ENCODE assay signal across 1 cellular context in the genomic region with DNA sequence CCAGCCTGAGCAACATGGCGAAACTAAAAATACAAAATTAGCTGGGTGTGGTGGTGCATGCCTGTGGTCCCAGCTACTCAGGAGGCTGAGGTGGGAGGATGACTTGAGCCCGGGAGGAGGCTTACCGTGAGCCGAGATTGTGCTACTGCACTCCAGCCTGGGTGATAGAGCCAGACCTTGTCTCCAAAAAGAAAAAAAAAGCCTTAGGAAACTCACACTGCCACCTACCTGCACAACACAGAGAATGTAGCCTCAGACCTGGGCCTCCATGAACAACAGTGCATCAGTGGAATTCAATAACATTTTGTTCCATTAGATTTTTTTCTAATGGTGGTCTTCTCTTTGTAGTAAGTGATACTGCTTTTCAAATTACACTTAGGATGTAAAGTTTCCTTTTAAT.
TF ChIP-seq lines count a peak whose summit lies in the region.

No MANE protein-coding gene starts in this region.

TF ChIP-seq in GM23338, 12 proteins besides CTCF, POLR2A, EP300 and RAD21 (continued from another document):
- TF ChIP-seq NANOG (IDR thresholded peaks at IDR 0.05; ENCODE audit: borderline replicate concordance) (no peak), STAT1 (IDR thresholded peaks at IDR 0.05; ENCODE audit: unreplicated experiment) (no peak), ZNF331 (CRISPR knock-in tag; IDR thresholded peaks at IDR 0.05; ENCODE audit: low read depth) (no peak), EZH2phosphoT487 (IDR thresholded peaks at IDR 0.05; ENCODE audit: unreplicated experiment) (no peak), ZNF114 (CRISPR knock-in tag; IDR thresholded peaks at IDR 0.05) (no peak), CREB1 (CRISPR knock-in tag; IDR thresholded peaks at IDR 0.05; ENCODE audit: low read depth) (no peak), POLR2AphosphoS5 (IDR thresholded peaks at IDR 0.05; ENCODE audit: low read depth) (no peak), JUNB (IDR thresholded peaks at IDR 0.05; ENCODE audit: unreplicated experiment) (no peak), EZH2 (IDR thresholded peaks at IDR 0.05; ENCODE audit: low read depth, unreplicated experiment) (no peak)
- TF ChIP-seq, protein P1, sequence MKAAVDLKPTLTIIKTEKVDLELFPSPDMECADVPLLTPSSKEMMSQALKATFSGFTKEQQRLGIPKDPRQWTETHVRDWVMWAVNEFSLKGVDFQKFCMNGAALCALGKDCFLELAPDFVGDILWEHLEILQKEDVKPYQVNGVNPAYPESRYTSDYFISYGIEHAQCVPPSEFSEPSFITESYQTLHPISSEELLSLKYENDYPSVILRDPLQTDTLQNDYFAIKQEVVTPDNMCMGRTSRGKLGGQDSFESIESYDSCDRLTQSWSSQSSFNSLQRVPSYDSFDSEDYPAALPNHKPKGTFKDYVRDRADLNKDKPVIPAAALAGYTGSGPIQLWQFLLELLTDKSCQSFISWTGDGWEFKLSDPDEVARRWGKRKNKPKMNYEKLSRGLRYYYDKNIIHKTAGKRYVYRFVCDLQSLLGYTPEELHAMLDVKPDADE (IDR thresholded peaks at IDR 0.05) = no peak
- TF ChIP-seq, protein P2, sequence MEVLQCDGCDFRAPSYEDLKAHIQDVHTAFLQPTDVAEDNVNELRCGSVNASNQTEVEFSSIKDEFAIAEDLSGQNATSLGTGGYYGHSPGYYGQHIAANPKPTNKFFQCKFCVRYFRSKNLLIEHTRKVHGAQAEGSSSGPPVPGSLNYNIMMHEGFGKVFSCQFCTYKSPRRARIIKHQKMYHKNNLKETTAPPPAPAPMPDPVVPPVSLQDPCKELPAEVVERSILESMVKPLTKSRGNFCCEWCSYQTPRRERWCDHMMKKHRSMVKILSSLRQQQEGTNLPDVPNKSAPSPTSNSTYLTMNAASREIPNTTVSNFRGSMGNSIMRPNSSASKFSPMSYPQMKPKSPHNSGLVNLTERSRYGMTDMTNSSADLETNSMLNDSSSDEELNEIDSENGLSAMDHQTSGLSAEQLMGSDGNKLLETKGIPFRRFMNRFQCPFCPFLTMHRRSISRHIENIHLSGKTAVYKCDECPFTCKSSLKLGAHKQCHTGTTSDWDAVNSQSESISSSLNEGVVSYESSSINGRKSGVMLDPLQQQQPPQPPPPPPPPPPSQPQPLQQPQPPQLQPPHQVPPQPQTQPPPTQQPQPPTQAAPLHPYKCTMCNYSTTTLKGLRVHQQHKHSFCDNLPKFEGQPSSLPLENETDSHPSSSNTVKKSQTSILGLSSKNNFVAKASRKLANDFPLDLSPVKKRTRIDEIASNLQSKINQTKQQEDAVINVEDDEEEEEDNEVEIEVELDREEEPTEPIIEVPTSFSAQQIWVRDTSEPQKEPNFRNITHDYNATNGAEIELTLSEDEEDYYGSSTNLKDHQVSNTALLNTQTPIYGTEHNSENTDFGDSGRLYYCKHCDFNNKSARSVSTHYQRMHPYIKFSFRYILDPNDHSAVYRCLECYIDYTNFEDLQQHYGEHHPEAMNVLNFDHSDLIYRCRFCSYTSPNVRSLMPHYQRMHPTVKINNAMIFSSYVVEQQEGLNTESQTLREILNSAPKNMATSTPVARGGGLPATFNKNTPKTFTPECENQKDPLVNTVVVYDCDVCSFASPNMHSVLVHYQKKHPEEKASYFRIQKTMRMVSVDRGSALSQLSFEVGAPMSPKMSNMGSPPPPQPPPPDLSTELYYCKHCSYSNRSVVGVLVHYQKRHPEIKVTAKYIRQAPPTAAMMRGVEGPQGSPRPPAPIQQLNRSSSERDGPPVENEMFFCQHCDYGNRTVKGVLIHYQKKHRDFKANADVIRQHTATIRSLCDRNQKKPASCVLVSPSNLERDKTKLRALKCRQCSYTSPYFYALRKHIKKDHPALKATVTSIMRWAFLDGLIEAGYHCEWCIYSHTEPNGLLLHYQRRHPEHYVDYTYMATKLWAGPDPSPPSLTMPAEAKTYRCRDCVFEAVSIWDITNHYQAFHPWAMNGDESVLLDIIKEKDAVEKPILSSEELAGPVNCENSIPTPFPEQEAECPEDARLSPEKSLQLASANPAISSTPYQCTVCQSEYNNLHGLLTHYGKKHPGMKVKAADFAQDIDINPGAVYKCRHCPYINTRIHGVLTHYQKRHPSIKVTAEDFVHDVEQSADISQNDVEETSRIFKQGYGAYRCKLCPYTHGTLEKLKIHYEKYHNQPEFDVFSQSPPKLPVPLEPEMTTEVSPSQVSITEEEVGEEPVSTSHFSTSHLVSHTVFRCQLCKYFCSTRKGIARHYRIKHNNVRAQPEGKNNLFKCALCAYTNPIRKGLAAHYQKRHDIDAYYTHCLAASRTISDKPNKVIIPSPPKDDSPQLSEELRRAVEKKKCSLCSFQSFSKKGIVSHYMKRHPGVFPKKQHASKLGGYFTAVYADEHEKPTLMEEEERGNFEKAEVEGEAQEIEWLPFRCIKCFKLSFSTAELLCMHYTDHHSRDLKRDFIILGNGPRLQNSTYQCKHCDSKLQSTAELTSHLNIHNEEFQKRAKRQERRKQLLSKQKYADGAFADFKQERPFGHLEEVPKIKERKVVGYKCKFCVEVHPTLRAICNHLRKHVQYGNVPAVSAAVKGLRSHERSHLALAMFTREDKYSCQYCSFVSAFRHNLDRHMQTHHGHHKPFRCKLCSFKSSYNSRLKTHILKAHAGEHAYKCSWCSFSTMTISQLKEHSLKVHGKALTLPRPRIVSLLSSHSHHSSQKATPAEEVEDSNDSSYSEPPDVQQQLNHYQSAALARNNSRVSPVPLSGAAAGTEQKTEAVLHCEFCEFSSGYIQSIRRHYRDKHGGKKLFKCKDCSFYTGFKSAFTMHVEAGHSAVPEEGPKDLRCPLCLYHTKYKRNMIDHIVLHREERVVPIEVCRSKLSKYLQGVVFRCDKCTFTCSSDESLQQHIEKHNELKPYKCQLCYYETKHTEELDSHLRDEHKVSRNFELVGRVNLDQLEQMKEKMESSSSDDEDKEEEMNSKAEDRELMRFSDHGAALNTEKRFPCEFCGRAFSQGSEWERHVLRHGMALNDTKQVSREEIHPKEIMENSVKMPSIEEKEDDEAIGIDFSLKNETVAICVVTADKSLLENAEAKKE (CRISPR knock-in tag; IDR thresholded peaks at IDR 0.05) = no peak
